Comparison of ENCODE assay signal across 21 cellular contexts in genomic region chr21:44789880-44790279, GRCh38. TPM values are rescaled to one million over a fixed set of nuclear protein-coding genes. Genes with fewer than 3 reads are reported as not detected.
DNase-seq lines count a peak whose midpoint lies in the region; ATAC-seq and TF ChIP-seq lines count a peak whose summit lies in the region.
"Had no signal": no experiment of that assay in that cellular context is flagged by ENCODE, and none has a peak within 500 bp of the region (broad histone marks: within the 10 kb centered on the region; RNA-seq: fewer than 3 reads in every experiment).

No MANE protein-coding gene starts in this region.

- no peak for ATAC-seq in HG03442 (IDR thresholded peaks at IDR 0.05; ENCODE audit: unreplicated experiment)
- ATAC-seq: body of pancreas, heart left ventricle had no signal

- H3K9me3 ChIP-seq in GM23248 (ENCODE audit: low read depth) (no peaks in the 10 kb centered on the region), adipocyte (ENCODE audit: control insufficient read depth, low read length) (no peaks in the 10 kb centered on the region)
- H3K9me3 ChIP-seq: body of pancreas, heart left ventricle had no signal

- no peak overlapping the region for H3K9ac ChIP-seq in GM23248
- no peak overlapping the region for H3K9ac ChIP-seq in adipocyte (ENCODE audit: low read length)

- peaks cover 18% of the 10 kb centered on the region for H4K20me1 ChIP-seq in GM23248 (ENCODE audit: insufficient read depth)

- no peak overlapping the region for H3K4me3 ChIP-seq in AG04449 (ENCODE audit: low read depth, low read length)
- no peak overlapping the region for H3K4me3 ChIP-seq in GM23248
- no peak overlapping the region for H3K4me3 ChIP-seq in adipocyte (ENCODE audit: low read length)
- H3K4me3 ChIP-seq: body of pancreas, heart left ventricle, lung had no signal

- in situ Hi-C loops in GM23248 (cut with MboI) = loop anchor here (10.0 kb wide), 1 partner anchor 275 kb away; no protein-coding TSS in a partner anchor

- TF ChIP-seq CTCF in AG04449 (IDR thresholded peaks at IDR 0.05; ENCODE audit: insufficient read depth, low read length, missing control alignments) = no peak
- no peak for TF ChIP-seq CTCF in glutamatergic neuron (IDR thresholded peaks at IDR 0.05; ENCODE audit: partially characterized antibody, unreplicated experiment)

- H3K4me1 Mint-ChIP-seq in glutamatergic neuron (ENCODE audit: low read depth, unreplicated experiment) = peaks cover 6% of the 10 kb centered on the region

- no peak overlapping the region for H3K4me3 Mint-ChIP-seq in glutamatergic neuron (ENCODE audit: unreplicated experiment)
- H3K4me3 Mint-ChIP-seq: CD8-positive, alpha-beta memory T cell; immature natural killer cell; T-helper 1 cell treated with Interleukin-12 subunit alpha and Interleukin-12 subunit beta and Interleukin-4 antibody, amounts not matched to agents 30 μg/mL and 1 μg/mL, for 36 hours had no signal

- H3K27me3 ChIP-seq in GM23248 (replicated peaks; ENCODE audit: insufficient read depth) (no peaks in the 10 kb centered on the region), adipocyte (replicated peaks; ENCODE audit: control insufficient read depth, insufficient read depth, low read length) (no peaks in the 10 kb centered on the region)
- H3K27me3 ChIP-seq: body of pancreas, heart left ventricle had no signal

- 88 to 89% methylated on average over 1 of the region's 1 CpG for WGBS in GM23248 (ENCODE audit: low coverage in 1 of 2, low lambda C conversion rate in 2 of 2, missing lambda C conversion rate in 2 of 2), 2 experiments

- POLR2A ChIA-PET in AG04449 (lab: Yijun Ruan, JAX) = no interaction called here

- peak overlapping the region; percentile 33 for H3K27ac ChIP-seq in GM23248
- H3K27ac ChIP-seq: body of pancreas, heart left ventricle had no signal

- peaks cover 100% of the 10 kb centered on the region for H3K79me2 ChIP-seq in GM23248 (ENCODE audit: insufficient read depth)

- H3K36me3 ChIP-seq in GM23248 (ENCODE audit: low read depth) (no peaks in the 10 kb centered on the region), adipocyte (ENCODE audit: control insufficient read depth, insufficient read depth, low read length, severe bottlenecking) (peaks cover 27% of the 10 kb centered on the region)

- H3K9me3 Mint-ChIP-seq in glutamatergic neuron (ENCODE audit: unreplicated experiment) = peaks cover 8% of the 10 kb centered on the region
- H3K9me3 Mint-ChIP-seq: CD8-positive, alpha-beta memory T cell; immature natural killer cell; T-helper 1 cell treated with Interleukin-12 subunit alpha and Interleukin-12 subunit beta and Interleukin-4 antibody, amounts not matched to agents 30 μg/mL and 1 μg/mL, for 36 hours had no signal

- no peak overlapping the region for H3K4me2 ChIP-seq in GM23248 (ENCODE audit: unreplicated experiment)

- no peak overlapping the region for H2AFZ ChIP-seq in GM23248

- H3K27me3 Mint-ChIP-seq in glutamatergic neuron (ENCODE audit: unreplicated experiment) = no peaks in the 10 kb centered on the region

- DNase-seq in AG04449 (ENCODE audit: low read depth, low spot score) (peak; percentile 44), GM23248 (peak; percentile 62), adipocyte (ENCODE audit: low read depth) (peak; percentile 17), iris pigment epithelial cell (ENCODE audit: low read depth) (peak; percentile 40), SHP77 treated with DMSO at 0.1 percent for 48 hours (lab: John Stamatoyannopoulos, UW) (no peak), glutamatergic neuron (no peak)
- DNase-seq in activated CD4-positive, alpha-beta T cell treated with anti-CD3 and anti-CD28 coated beads, Interleukin-2, amount 50 U/mL, for 4 hours = no peak
- DNase-seq: activated gamma-delta T cell; body of pancreas; CD8-positive, alpha-beta memory T cell; erythroblast; heart left ventricle; immature natural killer cell; NCI-H2081; NCI-H510A; SHP77; stimulated activated CD4-positive, alpha-beta T cell treated with anti-CD3 and anti-CD28 coated beads, Interleukin-12 subunit alpha, Interleukin-12 subunit beta, amount 100 ng/mL, for 4 hours; stimulated activated naive CD4-positive, alpha-beta T cell treated with Interleukin-2 at 50 U/mL for 16 hours had no signal

- H3K36me3 Mint-ChIP-seq in glutamatergic neuron (ENCODE audit: unreplicated experiment) = peaks cover 13% of the 10 kb centered on the region

- no peaks in the 10 kb centered on the region for H3K9me2 ChIP-seq in GM23248 (ENCODE audit: insufficient read depth)

- no peak overlapping the region for H3K27ac Mint-ChIP-seq in glutamatergic neuron (ENCODE audit: unreplicated experiment)
- H3K27ac Mint-ChIP-seq: T-helper 1 cell treated with Interleukin-12 subunit alpha and Interleukin-12 subunit beta and Interleukin-4 antibody, amounts not matched to agents 30 μg/mL and 1 μg/mL, for 36 hours had no signal

- H3K4me1 ChIP-seq in GM23248 (ENCODE audit: insufficient read depth) = peaks cover 11% of the 10 kb centered on the region
- peaks cover 50% of the 10 kb centered on the region for H3K4me1 ChIP-seq in adipocyte (ENCODE audit: control insufficient read depth, insufficient read depth, low read length)

- H3F3A ChIP-seq in GM23248 (ENCODE audit: insufficient read depth) = peaks cover 30% of the 10 kb centered on the region

- CTCF ChIA-PET in AG04449 (lab: Yijun Ruan, JAX) = interaction anchor here (0.6 to 1.9 kb wide), 5 partner anchors 9 to 279 kb away, joined by 3 to 12 read pairs (median 5); no protein-coding TSS in a partner anchor

RNA-seq across cellular contexts. Expression of gene UBE2G2, which starts 11.7 kb away (rescaled TPM):
- 39.1 and 48.6 TPM in 2 replicates for total RNA-seq in GM23248 (2014; rRNA removed; shearing (Covaris generic))
- polyA plus RNA-seq in GM23248 (2016; fragmentation: Nextera tagmentation; extraction: Ambion mirVana) = 62.3 and 64.4 TPM in 2 replicates
- 77.7 TPM for total RNA-seq in glutamatergic neuron (ENCODE audit: unreplicated experiment)

RNA-seq across cellular contexts. Expression of gene SUMO3, which starts 28.0 kb away (rescaled TPM):
- total RNA-seq in GM23248 (2014; rRNA removed; shearing (Covaris generic)) = 97.3 and 110 TPM in 2 replicates
- polyA plus RNA-seq in GM23248 (2016; fragmentation: Nextera tagmentation; extraction: Ambion mirVana) = 178 TPM in 2 replicates
- total RNA-seq in glutamatergic neuron (ENCODE audit: unreplicated experiment) = 63.5 TPM

Comparison
In these comparisons a context has a peak if more than half of its experiments do, and no peak if none do; other contexts are left out.
1. DNase-seq: peak in AG04449 (single experiment), GM23248 (single experiment), adipocyte (single experiment) and iris pigment epithelial cell (single experiment); none in SHP77 treated with DMSO at 0.1 percent for 48 hours (single experiment), glutamatergic neuron (single experiment) and activated CD4-positive, alpha-beta T cell treated with anti-CD3 and anti-CD28 coated beads, Interleukin-2, amount 50 U/mL, for 4 hours (0 of 2).